Comparison of ENCODE assay signal across 7 cellular contexts in the genomic region with DNA sequence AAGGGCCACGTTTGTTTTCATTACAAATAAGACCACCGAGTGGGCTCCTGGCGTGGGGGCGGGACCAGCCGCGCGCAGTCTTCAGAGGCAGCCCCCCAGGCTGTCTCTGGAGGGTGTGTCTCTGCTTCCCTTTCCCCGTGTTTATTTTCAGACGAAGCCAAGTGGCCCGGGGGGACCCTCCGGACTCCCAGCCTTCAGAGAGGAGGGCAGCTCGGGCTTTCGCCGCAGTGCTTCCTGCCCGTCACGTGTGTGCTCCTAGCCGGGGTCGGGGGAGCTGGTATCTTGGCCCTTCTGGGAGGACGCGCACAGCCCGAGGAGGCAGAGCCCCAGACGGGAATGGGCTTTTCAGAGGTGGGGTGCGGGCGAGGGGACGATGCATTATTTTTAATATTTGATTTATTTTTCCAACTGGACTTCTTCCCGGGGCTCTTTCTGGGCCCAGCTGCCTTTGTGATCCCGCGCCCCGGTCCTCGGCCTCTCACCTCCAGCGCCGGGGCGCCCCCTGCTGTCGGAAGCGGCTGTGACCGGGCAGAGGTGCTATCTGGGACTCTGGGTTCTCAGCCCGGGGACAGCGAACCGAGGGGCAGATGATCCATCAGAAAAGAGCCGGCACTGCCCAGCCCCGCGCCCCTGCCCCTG.
DNase-seq lines count a peak whose midpoint lies in the region; ATAC-seq and TF ChIP-seq lines count a peak whose summit lies in the region.

No MANE protein-coding gene starts in this region.

- in situ Hi-C loops in GM13977 (cut with MboI; ENCODE audit: low pct_unique_long_range_greater_than_20kb, low sequenced_read_pairs, unreplicated experiment): loop anchor here (5.0 to 25.0 kb wide), 3 partner anchors 159 to 812 kb away; no protein-coding TSS in a partner anchor

- H3K4me3 ChIP-seq in coronary artery (peak overlapping the region; percentile 71), liver (ENCODE audit: low read depth in 1 of 3, low read length in 3 of 3) (peak overlapping the region; percentile 64 to 73 (median 73))

- peak overlapping the region; percentile 15 to 47 for H3K9ac ChIP-seq in liver (ENCODE audit: low read depth in 1 of 2, low read length in 2 of 2)

- WGBS in liver: 1% methylated on average over 42 of the region's 42 CpGs

- no peak overlapping the region for H3K27ac Mint-ChIP-seq in activated CD4-positive, alpha-beta T cell treated with anti-CD3 and anti-CD28 coated beads, Interleukin-2, amount 10 ng/mL, durations not matched to agents 24 days and 14 days

- no peaks in the 10 kb centered on the region for H3K36me3 ChIP-seq in liver (ENCODE audit: control insufficient read depth in 4 of 4, insufficient read depth in 3 of 4, low read depth in 1 of 4, low read length in 3 of 4)

- H3K4me1 ChIP-seq in liver (ENCODE audit: control insufficient read depth in 4 of 4, insufficient read depth in 4 of 4, low read length in 3 of 4): peaks cover 5 to 18% (median 10%) of the 10 kb centered on the region in 4 donors

- ATAC-seq in HG03066 (IDR thresholded peaks at IDR 0.05; ENCODE audit: low read depth, unreplicated experiment): peak; percentile 77

- intact Hi-C loops in activated CD4-positive, alpha-beta T cell treated with anti-CD3 and anti-CD28 coated beads, Interleukin-2, amount 10 ng/mL, durations not matched to agents 24 days and 14 days (cut with micrococcal nuclease): loop anchor here (1.0 to 5.0 kb wide), 4 partner anchors 160 to 814 kb away; a partner anchor contains a TSS

- H3K4me3 Mint-ChIP-seq in activated CD4-positive, alpha-beta T cell treated with anti-CD3 and anti-CD28 coated beads, Interleukin-2, amount 10 ng/mL, durations not matched to agents 24 days and 14 days: peak overlapping the region; percentile 71

- TF ChIP-seq RAD21 in liver (IDR thresholded peaks at IDR 0.05): peak; percentile 83 to 89

- H3K36me3 Mint-ChIP-seq in activated CD4-positive, alpha-beta T cell treated with anti-CD3 and anti-CD28 coated beads, Interleukin-2, amount 10 ng/mL, durations not matched to agents 24 days and 14 days (ENCODE audit: low read depth): no peaks in the 10 kb centered on the region

- H3K27me3 ChIP-seq in liver (ENCODE audit: control insufficient read depth in 4 of 4, insufficient read depth in 4 of 4, low read length in 3 of 4): no peaks in the 10 kb centered on the region

- H3K27me3 Mint-ChIP-seq in activated CD4-positive, alpha-beta T cell treated with anti-CD3 and anti-CD28 coated beads, Interleukin-2, amount 10 ng/mL, durations not matched to agents 24 days and 14 days: peaks cover 9% of the 10 kb centered on the region

- DNase-seq in GM13977 (ENCODE audit: low spot score): peak; percentile 91
- DNase-seq in NCI-H2227 (lab: John Stamatoyannopoulos, UW; ENCODE audit: unreplicated experiment): peak; percentile 55
- DNase-seq in activated CD4-positive, alpha-beta T cell treated with anti-CD3 and anti-CD28 coated beads, Interleukin-2, amount 10 ng/mL, durations not matched to agents 24 days and 14 days: peak; percentile 96
- DNase-seq in coronary artery (ENCODE audit: low spot score): peak; percentile 79
- DNase-seq in stimulated activated CD4-positive, alpha-beta T cell treated with anti-CD3 and anti-CD28 coated beads, Interleukin-2, amount 100 ng/mL, for 48 hours: peak; percentile 92

- TF ChIP-seq CTCF in GM13977 (IDR thresholded peaks at IDR 0.05; ENCODE audit: extremely low read depth, insufficient read depth, missing control alignments) (peak; percentile 91), coronary artery (IDR thresholded peaks at IDR 0.05) (peak; percentile 87), liver (IDR thresholded peaks at IDR 0.05; ENCODE audit: low read depth, low read length, missing input control) (peak; percentile 80)

- H3K9me3 Mint-ChIP-seq in activated CD4-positive, alpha-beta T cell treated with anti-CD3 and anti-CD28 coated beads, Interleukin-2, amount 10 ng/mL, durations not matched to agents 24 days and 14 days: no peaks in the 10 kb centered on the region

- no peaks in the 10 kb centered on the region for H3K9me3 ChIP-seq in liver (ENCODE audit: control insufficient read depth in 4 of 4, low read length in 3 of 4)

- H3K4me1 Mint-ChIP-seq in activated CD4-positive, alpha-beta T cell treated with anti-CD3 and anti-CD28 coated beads, Interleukin-2, amount 10 ng/mL, durations not matched to agents 24 days and 14 days: peaks cover 5% of the 10 kb centered on the region

- H3K27ac ChIP-seq in coronary artery (no peak overlapping the region), liver (ENCODE audit: low read depth in 1 of 2, low read length in 2 of 2) (no peak overlapping the region)

TF ChIP-seq in liver, 16 proteins besides CTCF, POLR2A, EP300 and RAD21:
- TF ChIP-seq, protein P1, sequence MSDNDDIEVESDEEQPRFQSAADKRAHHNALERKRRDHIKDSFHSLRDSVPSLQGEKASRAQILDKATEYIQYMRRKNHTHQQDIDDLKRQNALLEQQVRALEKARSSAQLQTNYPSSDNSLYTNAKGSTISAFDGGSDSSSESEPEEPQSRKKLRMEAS (IDR thresholded peaks at IDR 0.05): no peak
- peak; percentile 86 for TF ChIP-seq NR2F2 (IDR thresholded peaks at IDR 0.05)
- TF ChIP-seq RXRA (IDR thresholded peaks at IDR 0.05): peak in 1 of 2 donors; percentile 34
- no peak for TF ChIP-seq FOXA1 (IDR thresholded peaks at IDR 0.05)
